In the genomic region with DNA sequence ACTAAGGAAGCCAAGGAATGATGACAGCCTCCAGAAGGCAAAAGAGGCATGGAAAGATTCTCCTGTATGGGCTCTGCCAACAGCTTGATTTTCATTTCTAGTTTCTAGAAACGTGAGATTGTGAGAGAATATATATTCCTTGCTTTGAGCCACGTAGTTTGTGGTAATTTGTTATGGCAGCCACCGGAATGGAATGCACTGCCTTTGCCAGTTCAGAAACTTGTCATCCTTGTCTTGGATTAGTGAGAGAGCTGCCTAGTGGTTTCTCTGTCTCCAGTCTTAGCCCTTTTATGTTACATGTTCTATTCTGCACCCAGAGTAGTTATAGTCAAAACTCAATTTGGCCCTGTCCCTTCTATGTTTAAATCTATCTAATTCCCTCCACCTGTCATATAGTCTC, we compare ENCODE assay signal across 1 cellular context.
TF ChIP-seq lines count a peak whose summit lies in the region.

No MANE protein-coding gene starts in this region.

TF ChIP-seq in GM23338, 12 proteins besides CTCF, POLR2A, EP300 and RAD21 (continued from another document):
- TF ChIP-seq ZNF462 (CRISPR knock-in tag; IDR thresholded peaks at IDR 0.05) (no peak), CREB1 (CRISPR knock-in tag; IDR thresholded peaks at IDR 0.05; ENCODE audit: low read depth) (no peak), POLR2AphosphoS5 (IDR thresholded peaks at IDR 0.05; ENCODE audit: low read depth) (no peak)
- TF ChIP-seq, protein P1, sequence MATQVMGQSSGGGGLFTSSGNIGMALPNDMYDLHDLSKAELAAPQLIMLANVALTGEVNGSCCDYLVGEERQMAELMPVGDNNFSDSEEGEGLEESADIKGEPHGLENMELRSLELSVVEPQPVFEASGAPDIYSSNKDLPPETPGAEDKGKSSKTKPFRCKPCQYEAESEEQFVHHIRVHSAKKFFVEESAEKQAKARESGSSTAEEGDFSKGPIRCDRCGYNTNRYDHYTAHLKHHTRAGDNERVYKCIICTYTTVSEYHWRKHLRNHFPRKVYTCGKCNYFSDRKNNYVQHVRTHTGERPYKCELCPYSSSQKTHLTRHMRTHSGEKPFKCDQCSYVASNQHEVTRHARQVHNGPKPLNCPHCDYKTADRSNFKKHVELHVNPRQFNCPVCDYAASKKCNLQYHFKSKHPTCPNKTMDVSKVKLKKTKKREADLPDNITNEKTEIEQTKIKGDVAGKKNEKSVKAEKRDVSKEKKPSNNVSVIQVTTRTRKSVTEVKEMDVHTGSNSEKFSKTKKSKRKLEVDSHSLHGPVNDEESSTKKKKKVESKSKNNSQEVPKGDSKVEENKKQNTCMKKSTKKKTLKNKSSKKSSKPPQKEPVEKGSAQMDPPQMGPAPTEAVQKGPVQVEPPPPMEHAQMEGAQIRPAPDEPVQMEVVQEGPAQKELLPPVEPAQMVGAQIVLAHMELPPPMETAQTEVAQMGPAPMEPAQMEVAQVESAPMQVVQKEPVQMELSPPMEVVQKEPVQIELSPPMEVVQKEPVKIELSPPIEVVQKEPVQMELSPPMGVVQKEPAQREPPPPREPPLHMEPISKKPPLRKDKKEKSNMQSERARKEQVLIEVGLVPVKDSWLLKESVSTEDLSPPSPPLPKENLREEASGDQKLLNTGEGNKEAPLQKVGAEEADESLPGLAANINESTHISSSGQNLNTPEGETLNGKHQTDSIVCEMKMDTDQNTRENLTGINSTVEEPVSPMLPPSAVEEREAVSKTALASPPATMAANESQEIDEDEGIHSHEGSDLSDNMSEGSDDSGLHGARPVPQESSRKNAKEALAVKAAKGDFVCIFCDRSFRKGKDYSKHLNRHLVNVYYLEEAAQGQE (IDR thresholded peaks at IDR 0.05; ENCODE audit: unreplicated experiment) = no peak
TF ChIP-seq in GM23338: peak in this region for 0.
